1 cellular context compared by ENCODE assay signal in the genomic region with DNA sequence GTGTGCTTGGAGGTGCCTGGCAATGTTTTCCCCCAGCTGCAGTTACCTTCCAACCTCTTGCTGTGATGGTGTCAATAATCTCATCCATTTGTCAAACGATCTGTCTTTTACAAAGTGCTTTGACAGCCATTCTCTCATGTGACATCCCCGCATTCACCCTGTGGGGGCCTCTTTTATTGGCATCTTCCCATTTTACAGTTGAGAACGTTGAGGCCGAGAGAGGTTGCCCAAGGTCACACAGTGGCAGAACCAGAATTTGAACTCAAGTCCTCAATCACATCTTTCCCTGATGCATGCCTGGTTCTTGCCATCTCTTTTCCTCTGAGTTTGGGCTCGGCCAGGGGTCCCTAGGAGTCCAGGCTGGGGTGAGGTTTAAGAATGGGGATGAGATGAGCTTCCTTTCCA.
TF ChIP-seq lines count a peak whose summit lies in the region.

No MANE protein-coding gene starts in this region.

TF ChIP-seq in H1, 55 proteins besides CTCF, POLR2A, EP300 and RAD21:
- no peak for TF ChIP-seq TCF12 (IDR thresholded peaks at IDR 0.05; ENCODE audit: low read depth, low read length)
- peak; percentile 52; the same call in 1 of the 2 replicates for TF ChIP-seq KDM1A (IDR thresholded peaks at IDR 0.05; ENCODE audit: borderline replicate concordance, low read length)
- no peak for TF ChIP-seq SIRT6 (IDR thresholded peaks at IDR 0.05; ENCODE audit: low read length)
TF ChIP-seq in H1: peak in this region for 1.
